In genomic region chr22:43088979-43089717, GRCh38 we compare ENCODE assay signal across 1 cellular context.
TF ChIP-seq lines count a peak whose summit lies in the region.

TTLL1 (minus strand) TSS chr22:43089391; CDS start chr22:43075586, 13,805 bp downstream.

TF ChIP-seq in K562, 482 proteins besides CTCF, POLR2A, EP300 and RAD21 (continued from another document and continues in another):
- no peak for TF ChIP-seq NR0B1 (IDR thresholded peaks at IDR 0.05; ENCODE audit: partially characterized antibody)
- TF ChIP-seq MTA2 (IDR thresholded peaks at IDR 0.05; ENCODE audit: low read depth), result peak; percentile 48; the same call in 1 of the 2 replicates
- no peak for TF ChIP-seq CREB3L1 (IDR thresholded peaks at IDR 0.05; ENCODE audit: borderline replicate concordance, low read depth)
- TF ChIP-seq HMG20B (CRISPR knock-in tag; IDR thresholded peaks at IDR 0.05), result no peak
- no peak for TF ChIP-seq HINFP (tag; conservative IDR thresholded peaks at IDR 0.05; ENCODE audit: low read depth)
- TF ChIP-seq FOXA3 (CRISPR knock-in tag; conservative IDR thresholded peaks at IDR 0.05 in 1 of 2, IDR thresholded peaks at IDR 0.05 in 1 of 2), result no peak
- no peak for TF ChIP-seq ZNF778 (CRISPR knock-in tag; IDR thresholded peaks at IDR 0.05)
- TF ChIP-seq ZNF175 (CRISPR knock-in tag; IDR thresholded peaks at IDR 0.05; ENCODE audit: low read depth), result no peak
- TF ChIP-seq ZKSCAN8 (CRISPR knock-in tag; IDR thresholded peaks at IDR 0.05), result no peak
- no peak for TF ChIP-seq POLR3G (IDR thresholded peaks at IDR 0.05; ENCODE audit: extremely low read depth, insufficient read length, insufficient replicate concordance)
- TF ChIP-seq SMARCA5 (IDR thresholded peaks at IDR 0.05), result no peak
- TF ChIP-seq HMGXB4 (CRISPR knock-in tag; IDR thresholded peaks at IDR 0.05), result no peak
- TF ChIP-seq, protein P1, sequence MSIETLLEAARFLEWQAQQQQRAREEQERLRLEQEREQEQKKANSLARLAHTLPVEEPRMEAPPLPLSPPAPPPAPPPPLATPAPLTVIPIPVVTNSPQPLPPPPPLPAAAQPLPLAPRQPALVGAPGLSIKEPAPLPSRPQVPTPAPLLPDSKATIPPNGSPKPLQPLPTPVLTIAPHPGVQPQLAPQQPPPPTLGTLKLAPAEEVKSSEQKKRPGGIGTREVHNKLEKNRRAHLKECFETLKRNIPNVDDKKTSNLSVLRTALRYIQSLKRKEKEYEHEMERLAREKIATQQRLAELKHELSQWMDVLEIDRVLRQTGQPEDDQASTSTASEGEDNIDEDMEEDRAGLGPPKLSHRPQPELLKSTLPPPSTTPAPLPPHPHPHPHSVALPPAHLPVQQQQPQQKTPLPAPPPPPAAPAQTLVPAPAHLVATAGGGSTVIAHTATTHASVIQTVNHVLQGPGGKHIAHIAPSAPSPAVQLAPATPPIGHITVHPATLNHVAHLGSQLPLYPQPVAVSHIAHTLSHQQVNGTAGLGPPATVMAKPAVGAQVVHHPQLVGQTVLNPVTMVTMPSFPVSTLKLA (conservative IDR thresholded peaks at IDR 0.05), result peak; percentile 53 to 85; a peak in 3 of 4 replicates
- no peak for TF ChIP-seq ZC3H11A (IDR thresholded peaks at IDR 0.05; ENCODE audit: low read depth, low read length)
- TF ChIP-seq MITF (IDR thresholded peaks at IDR 0.05), result no peak
- no peak for TF ChIP-seq MEF2D (tag; conservative IDR thresholded peaks at IDR 0.05; ENCODE audit: low read depth)
- TF ChIP-seq, protein P2, sequence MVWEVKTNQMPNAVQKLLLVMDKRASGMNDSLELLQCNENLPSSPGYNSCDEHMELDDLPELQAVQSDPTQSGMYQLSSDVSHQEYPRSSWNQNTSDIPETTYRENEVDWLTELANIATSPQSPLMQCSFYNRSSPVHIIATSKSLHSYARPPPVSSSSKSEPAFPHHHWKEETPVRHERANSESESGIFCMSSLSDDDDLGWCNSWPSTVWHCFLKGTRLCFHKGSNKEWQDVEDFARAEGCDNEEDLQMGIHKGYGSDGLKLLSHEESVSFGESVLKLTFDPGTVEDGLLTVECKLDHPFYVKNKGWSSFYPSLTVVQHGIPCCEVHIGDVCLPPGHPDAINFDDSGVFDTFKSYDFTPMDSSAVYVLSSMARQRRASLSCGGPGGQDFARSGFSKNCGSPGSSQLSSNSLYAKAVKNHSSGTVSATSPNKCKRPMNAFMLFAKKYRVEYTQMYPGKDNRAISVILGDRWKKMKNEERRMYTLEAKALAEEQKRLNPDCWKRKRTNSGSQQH (CRISPR knock-in tag; IDR thresholded peaks at IDR 0.05), result no peak
- peak; percentile 60; the same call in 1 of the 2 replicates for TF ChIP-seq MTA3 (IDR thresholded peaks at IDR 0.05; ENCODE audit: borderline replicate concordance)
- TF ChIP-seq SETDB1 (IDR thresholded peaks at IDR 0.05; ENCODE audit: low read length), result no peak
- TF ChIP-seq BDP1 (IDR thresholded peaks at IDR 0.05; ENCODE audit: insufficient read depth, insufficient read length), result no peak
- no peak for TF ChIP-seq RNF2 (IDR thresholded peaks at IDR 0.05)
- TF ChIP-seq TEAD1 (CRISPR knock-in tag; IDR thresholded peaks at IDR 0.05), result no peak
- TF ChIP-seq ZNF24 (IDR thresholded peaks at IDR 0.05), result no peak
- peak in 1 of 2 experiments; percentile 72 for TF ChIP-seq E2F6 (IDR thresholded peaks at IDR 0.05; ENCODE audit: borderline replicate concordance in 1 of 2, extremely low read depth in 1 of 2, insufficient read depth in 1 of 2, insufficient read length in 1 of 2, low read depth in 1 of 2, low read length in 1 of 2, poor library complexity in 1 of 2, severe bottlenecking in 1 of 2)
- TF ChIP-seq TRIM28 (IDR thresholded peaks at IDR 0.05), result no peak
- TF ChIP-seq ZNF324 (CRISPR knock-in tag; IDR thresholded peaks at IDR 0.05), result no peak
- TF ChIP-seq, protein P3, sequence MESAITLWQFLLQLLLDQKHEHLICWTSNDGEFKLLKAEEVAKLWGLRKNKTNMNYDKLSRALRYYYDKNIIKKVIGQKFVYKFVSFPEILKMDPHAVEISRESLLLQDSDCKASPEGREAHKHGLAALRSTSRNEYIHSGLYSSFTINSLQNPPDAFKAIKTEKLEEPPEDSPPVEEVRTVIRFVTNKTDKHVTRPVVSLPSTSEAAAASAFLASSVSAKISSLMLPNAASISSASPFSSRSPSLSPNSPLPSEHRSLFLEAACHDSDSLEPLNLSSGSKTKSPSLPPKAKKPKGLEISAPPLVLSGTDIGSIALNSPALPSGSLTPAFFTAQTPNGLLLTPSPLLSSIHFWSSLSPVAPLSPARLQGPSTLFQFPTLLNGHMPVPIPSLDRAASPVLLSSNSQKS (CRISPR knock-in tag; IDR thresholded peaks at IDR 0.05), result no peak
- TF ChIP-seq TBL1XR1 (IDR thresholded peaks at IDR 0.05; ENCODE audit: low read length in 2 of 2), result no peak
- no peak for TF ChIP-seq CREB1 (IDR thresholded peaks at IDR 0.05)
- peak; percentile 60 for TF ChIP-seq CREB1 (CRISPR knock-in tag; IDR thresholded peaks at IDR 0.05)
- TF ChIP-seq ARID2 (IDR thresholded peaks at IDR 0.05), result no peak
- TF ChIP-seq NFXL1 (CRISPR knock-in tag; IDR thresholded peaks at IDR 0.05), result no peak
- TF ChIP-seq C11orf30 (IDR thresholded peaks at IDR 0.05; ENCODE audit: low read depth), result no peak
- TF ChIP-seq RFX7 (CRISPR knock-in tag; IDR thresholded peaks at IDR 0.05), result no peak
- no peak for TF ChIP-seq ZNF212 (CRISPR knock-in tag; IDR thresholded peaks at IDR 0.05)
- TF ChIP-seq KDM5B (IDR thresholded peaks at IDR 0.05; ENCODE audit: insufficient replicate concordance, low read depth, low read length), result peak; percentile 51
- TF ChIP-seq NKRF (IDR thresholded peaks at IDR 0.05; ENCODE audit: borderline replicate concordance), result peak; percentile 84; the same call in 1 of the 2 replicates
